ENCODE assay signal across 9 cellular contexts in genomic region chr5:54651482-54652076, GRCh38.
A peak's percentile ranks its signal among the peaks of the same experiment; 100 is the strongest.
DNase-seq lines count a peak whose midpoint lies in the region; ATAC-seq and TF ChIP-seq lines count a peak whose summit lies in the region.
"Had no signal": no experiment of that assay in that cellular context is flagged by ENCODE, and none has a peak within 500 bp of the region (broad histone marks: within the 10 kb centered on the region; RNA-seq: fewer than 3 reads in every experiment).

No MANE protein-coding gene starts in this region.

- peak; percentile 89 for DNase-seq in DMS 273 (lab: John Stamatoyannopoulos, UW; ENCODE audit: unreplicated experiment)
- peak; percentile 87 for DNase-seq in NCI-H2171 treated with DMSO at 0.1 percent for 48 hours (lab: John Stamatoyannopoulos, UW)
- DNase-seq in epithelial cell of prostate (ENCODE audit: low read depth, low spot score) = no peak
- DNase-seq in myocyte (ENCODE audit: low read depth) = peak; percentile 51
- DNase-seq in activated CD4-positive, alpha-beta T cell treated with anti-CD3 and anti-CD28 coated beads, Interleukin-2, amount 10 ng/mL, durations not matched to agents 7 days and 5 days = no peak
- no peak for DNase-seq in stimulated activated CD4-positive, alpha-beta T cell treated with anti-CD3 and anti-CD28 coated beads, Interleukin-15, amount 100 ng/mL, for 24 hours
- no peak for DNase-seq in T-helper 2 cell

- H3K4me1 ChIP-seq in gastroesophageal sphincter = peaks cover 2 to 32% (median 3%) of the 10 kb centered on the region in 3 donors

- H3K9me3 Mint-ChIP-seq in activated CD4-positive, alpha-beta T cell treated with anti-CD3 and anti-CD28 coated beads, Interleukin-2, amount 10 ng/mL, durations not matched to agents 7 days and 5 days = peaks cover 11% of the 10 kb centered on the region

- WGBS in gastroesophageal sphincter (ENCODE audit: low coverage in 1 of 2), 2 donors = 31 to 65% methylated on average over 4 to 5 of the region's 6 CpGs

- no peaks in the 10 kb centered on the region for H3K27me3 Mint-ChIP-seq in activated CD4-positive, alpha-beta T cell treated with anti-CD3 and anti-CD28 coated beads, Interleukin-2, amount 10 ng/mL, durations not matched to agents 7 days and 5 days

- H3K9me3 ChIP-seq in gastroesophageal sphincter = no peaks in the 10 kb centered on the region

- H3K27ac ChIP-seq in epithelial cell of prostate (peak overlapping the region; percentile 43), gastroesophageal sphincter (peak overlapping the region in 1 of 4 donors; percentile 8)

- CTCF ChIA-PET in activated CD4-positive, alpha-beta T cell treated with anti-CD3 and anti-CD28 coated beads, Interleukin-2, amount 10 ng/mL, durations not matched to agents 7 days and 5 days (lab: Charles Lee) = no interaction called here

- no peak for TF ChIP-seq EP300 in gastroesophageal sphincter (IDR thresholded peaks at IDR 0.05)

- no peak for TF ChIP-seq POLR2A in gastroesophageal sphincter (IDR thresholded peaks at IDR 0.05)

- ATAC-seq in gastroesophageal sphincter = no peak
- ATAC-seq: stimulated activated effector memory CD8-positive, alpha-beta T cell treated with anti-CD3 and anti-CD28 coated beads, Interleukin-12 subunit alpha, Interleukin-12 subunit beta, amount 100 ng/mL, for 72 hours had no signal

- H3K4me3 ChIP-seq in gastroesophageal sphincter = no peak overlapping the region

- no peaks in the 10 kb centered on the region for H3K36me3 ChIP-seq in gastroesophageal sphincter

- TF ChIP-seq CTCF in gastroesophageal sphincter (IDR thresholded peaks at IDR 0.05) = no peak

- peaks cover 11% of the 10 kb centered on the region for H3K36me3 Mint-ChIP-seq in activated CD4-positive, alpha-beta T cell treated with anti-CD3 and anti-CD28 coated beads, Interleukin-2, amount 10 ng/mL, durations not matched to agents 7 days and 5 days (ENCODE audit: low read depth)

- H3K27me3 ChIP-seq in gastroesophageal sphincter = no peaks in the 10 kb centered on the region

- H3K4me1 Mint-ChIP-seq in activated CD4-positive, alpha-beta T cell treated with anti-CD3 and anti-CD28 coated beads, Interleukin-2, amount 10 ng/mL, durations not matched to agents 7 days and 5 days = peaks cover 38% of the 10 kb centered on the region

- no peak overlapping the region for H3K27ac Mint-ChIP-seq in activated CD4-positive, alpha-beta T cell treated with anti-CD3 and anti-CD28 coated beads, Interleukin-2, amount 10 ng/mL, durations not matched to agents 7 days and 5 days
- H3K27ac Mint-ChIP-seq: stimulated activated effector memory CD8-positive, alpha-beta T cell treated with anti-CD3 and anti-CD28 coated beads, Interleukin-12 subunit alpha, Interleukin-12 subunit beta, amount 100 ng/mL, for 72 hours had no signal

- POLR2A ChIA-PET in activated CD4-positive, alpha-beta T cell treated with anti-CD3 and anti-CD28 coated beads, Interleukin-2, amount 10 ng/mL, durations not matched to agents 7 days and 5 days (lab: Charles Lee) = no interaction called here

- no peak overlapping the region for H3K4me3 Mint-ChIP-seq in activated CD4-positive, alpha-beta T cell treated with anti-CD3 and anti-CD28 coated beads, Interleukin-2, amount 10 ng/mL, durations not matched to agents 7 days and 5 days
- H3K4me3 Mint-ChIP-seq: stimulated activated effector memory CD8-positive, alpha-beta T cell treated with anti-CD3 and anti-CD28 coated beads, Interleukin-12 subunit alpha, Interleukin-12 subunit beta, amount 100 ng/mL, for 72 hours had no signal

Comparison
In these comparisons a context has a peak if more than half of its experiments do, and no peak if none do; other contexts are left out.
1. DNase-seq: peak in DMS 273 (single experiment), NCI-H2171 treated with DMSO at 0.1 percent for 48 hours (single experiment) and myocyte (single experiment); none in epithelial cell of prostate (single experiment), activated CD4-positive, alpha-beta T cell treated with anti-CD3 and anti-CD28 coated beads, Interleukin-2, amount 10 ng/mL, durations not matched to agents 7 days and 5 days (single experiment), stimulated activated CD4-positive, alpha-beta T cell treated with anti-CD3 and anti-CD28 coated beads, Interleukin-15, amount 100 ng/mL, for 24 hours (single experiment) and T-helper 2 cell (0 of 5).